Comparison of ENCODE assay signal across 1 cellular context in the genomic region with DNA sequence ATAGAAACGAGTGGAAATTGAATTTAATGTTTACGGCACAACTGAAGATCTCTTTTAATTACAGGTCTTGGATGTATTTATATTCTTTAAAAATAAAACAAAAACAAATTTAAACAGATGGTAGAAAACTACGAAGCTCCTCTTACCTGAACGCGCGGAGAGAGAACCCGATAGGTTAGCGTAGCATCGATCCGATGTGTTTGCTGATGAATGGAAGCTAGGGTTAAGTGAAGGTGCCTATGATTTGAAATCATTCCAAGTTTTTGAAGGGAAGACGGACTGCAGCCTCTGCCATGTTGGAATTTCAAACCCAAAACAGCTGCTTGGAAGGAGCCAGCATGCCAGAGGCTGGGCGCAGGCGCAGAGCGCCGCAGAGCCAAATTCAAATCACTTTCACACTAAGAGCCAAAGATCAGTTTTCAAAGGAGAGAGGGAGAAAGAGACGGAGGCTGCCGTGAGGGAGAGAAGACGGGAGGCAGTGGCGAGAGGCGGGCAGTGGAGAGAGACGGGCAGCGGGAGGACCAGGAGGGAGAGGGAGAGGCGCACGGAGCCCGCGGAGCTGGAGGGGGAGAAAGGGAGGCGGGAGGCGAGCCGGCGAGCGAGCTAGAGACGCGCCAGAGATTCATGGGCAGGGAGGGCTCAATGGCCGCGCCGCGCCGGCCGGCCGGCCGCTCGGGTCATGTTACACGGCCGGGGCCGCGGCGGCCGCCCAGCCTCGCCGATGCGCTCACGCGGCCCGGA.
A peak's percentile ranks its signal among the peaks of the same experiment; 100 is the strongest.
TF ChIP-seq lines count a peak whose summit lies in the region.

A gene with protein sequence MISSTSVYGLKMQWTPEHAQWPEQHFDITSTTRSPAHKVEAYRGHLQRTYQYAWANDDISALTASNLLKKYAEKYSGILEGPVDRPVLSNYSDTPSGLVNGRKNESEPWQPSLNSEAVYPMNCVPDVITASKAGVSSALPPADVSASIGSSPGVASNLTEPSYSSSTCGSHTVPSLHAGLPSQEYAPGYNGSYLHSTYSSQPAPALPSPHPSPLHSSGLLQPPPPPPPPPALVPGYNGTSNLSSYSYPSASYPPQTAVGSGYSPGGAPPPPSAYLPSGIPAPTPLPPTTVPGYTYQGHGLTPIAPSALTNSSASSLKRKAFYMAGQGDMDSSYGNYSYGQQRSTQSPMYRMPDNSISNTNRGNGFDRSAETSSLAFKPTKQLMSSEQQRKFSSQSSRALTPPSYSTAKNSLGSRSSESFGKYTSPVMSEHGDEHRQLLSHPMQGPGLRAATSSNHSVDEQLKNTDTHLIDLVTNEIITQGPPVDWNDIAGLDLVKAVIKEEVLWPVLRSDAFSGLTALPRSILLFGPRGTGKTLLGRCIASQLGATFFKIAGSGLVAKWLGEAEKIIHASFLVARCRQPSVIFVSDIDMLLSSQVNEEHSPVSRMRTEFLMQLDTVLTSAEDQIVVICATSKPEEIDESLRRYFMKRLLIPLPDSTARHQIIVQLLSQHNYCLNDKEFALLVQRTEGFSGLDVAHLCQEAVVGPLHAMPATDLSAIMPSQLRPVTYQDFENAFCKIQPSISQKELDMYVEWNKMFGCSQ (minus strand): TSS at position 317 of the 741 bp plus-strand sequence. CDS start 1,081 bp downstream, outside the sequence.

TF ChIP-seq in liver, 16 proteins besides CTCF, POLR2A, EP300 and RAD21:
- TF ChIP-seq SP1 (IDR thresholded peaks at IDR 0.05) = peak; percentile 27
- TF ChIP-seq FOXA2 (IDR thresholded peaks at IDR 0.05) = no peak
- no peak for TF ChIP-seq EGR1 (IDR thresholded peaks at IDR 0.05; ENCODE audit: low read depth in 2 of 2)
- TF ChIP-seq, protein P1, sequence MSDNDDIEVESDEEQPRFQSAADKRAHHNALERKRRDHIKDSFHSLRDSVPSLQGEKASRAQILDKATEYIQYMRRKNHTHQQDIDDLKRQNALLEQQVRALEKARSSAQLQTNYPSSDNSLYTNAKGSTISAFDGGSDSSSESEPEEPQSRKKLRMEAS (IDR thresholded peaks at IDR 0.05) = no peak
- TF ChIP-seq NR2F2 (IDR thresholded peaks at IDR 0.05) = no peak
- TF ChIP-seq TAF1 (conservative IDR thresholded peaks at IDR 0.05) = peak; percentile 85
- TF ChIP-seq, protein P2, sequence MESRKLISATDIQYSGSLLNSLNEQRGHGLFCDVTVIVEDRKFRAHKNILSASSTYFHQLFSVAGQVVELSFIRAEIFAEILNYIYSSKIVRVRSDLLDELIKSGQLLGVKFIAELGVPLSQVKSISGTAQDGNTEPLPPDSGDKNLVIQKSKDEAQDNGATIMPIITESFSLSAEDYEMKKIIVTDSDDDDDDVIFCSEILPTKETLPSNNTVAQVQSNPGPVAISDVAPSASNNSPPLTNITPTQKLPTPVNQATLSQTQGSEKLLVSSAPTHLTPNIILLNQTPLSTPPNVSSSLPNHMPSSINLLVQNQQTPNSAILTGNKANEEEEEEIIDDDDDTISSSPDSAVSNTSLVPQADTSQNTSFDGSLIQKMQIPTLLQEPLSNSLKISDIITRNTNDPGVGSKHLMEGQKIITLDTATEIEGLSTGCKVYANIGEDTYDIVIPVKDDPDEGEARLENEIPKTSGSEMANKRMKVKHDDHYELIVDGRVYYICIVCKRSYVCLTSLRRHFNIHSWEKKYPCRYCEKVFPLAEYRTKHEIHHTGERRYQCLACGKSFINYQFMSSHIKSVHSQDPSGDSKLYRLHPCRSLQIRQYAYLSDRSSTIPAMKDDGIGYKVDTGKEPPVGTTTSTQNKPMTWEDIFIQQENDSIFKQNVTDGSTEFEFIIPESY (IDR thresholded peaks at IDR 0.05) = no peak
- TF ChIP-seq FOXA1 (IDR thresholded peaks at IDR 0.05) = no peak
- TF ChIP-seq YY1 (IDR thresholded peaks at IDR 0.05) = peak; percentile 97
- no peak for TF ChIP-seq JUND (IDR thresholded peaks at IDR 0.05)
- TF ChIP-seq HNF4G (IDR thresholded peaks at IDR 0.05) = peak; percentile 15
- TF ChIP-seq GABPA (IDR thresholded peaks at IDR 0.05 in 1 of 2, conservative IDR thresholded peaks at IDR 0.05 in 1 of 2) = no peak
- TF ChIP-seq, protein P3, sequence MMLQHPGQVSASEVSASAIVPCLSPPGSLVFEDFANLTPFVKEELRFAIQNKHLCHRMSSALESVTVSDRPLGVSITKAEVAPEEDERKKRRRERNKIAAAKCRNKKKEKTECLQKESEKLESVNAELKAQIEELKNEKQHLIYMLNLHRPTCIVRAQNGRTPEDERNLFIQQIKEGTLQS (IDR thresholded peaks at IDR 0.05) = no peak
- TF ChIP-seq HNF4A (conservative IDR thresholded peaks at IDR 0.05) = peak; percentile 51 to 53
- peak in 1 of 2 donors; percentile 36 for TF ChIP-seq RXRA (IDR thresholded peaks at IDR 0.05)
- TF ChIP-seq, protein P4, sequence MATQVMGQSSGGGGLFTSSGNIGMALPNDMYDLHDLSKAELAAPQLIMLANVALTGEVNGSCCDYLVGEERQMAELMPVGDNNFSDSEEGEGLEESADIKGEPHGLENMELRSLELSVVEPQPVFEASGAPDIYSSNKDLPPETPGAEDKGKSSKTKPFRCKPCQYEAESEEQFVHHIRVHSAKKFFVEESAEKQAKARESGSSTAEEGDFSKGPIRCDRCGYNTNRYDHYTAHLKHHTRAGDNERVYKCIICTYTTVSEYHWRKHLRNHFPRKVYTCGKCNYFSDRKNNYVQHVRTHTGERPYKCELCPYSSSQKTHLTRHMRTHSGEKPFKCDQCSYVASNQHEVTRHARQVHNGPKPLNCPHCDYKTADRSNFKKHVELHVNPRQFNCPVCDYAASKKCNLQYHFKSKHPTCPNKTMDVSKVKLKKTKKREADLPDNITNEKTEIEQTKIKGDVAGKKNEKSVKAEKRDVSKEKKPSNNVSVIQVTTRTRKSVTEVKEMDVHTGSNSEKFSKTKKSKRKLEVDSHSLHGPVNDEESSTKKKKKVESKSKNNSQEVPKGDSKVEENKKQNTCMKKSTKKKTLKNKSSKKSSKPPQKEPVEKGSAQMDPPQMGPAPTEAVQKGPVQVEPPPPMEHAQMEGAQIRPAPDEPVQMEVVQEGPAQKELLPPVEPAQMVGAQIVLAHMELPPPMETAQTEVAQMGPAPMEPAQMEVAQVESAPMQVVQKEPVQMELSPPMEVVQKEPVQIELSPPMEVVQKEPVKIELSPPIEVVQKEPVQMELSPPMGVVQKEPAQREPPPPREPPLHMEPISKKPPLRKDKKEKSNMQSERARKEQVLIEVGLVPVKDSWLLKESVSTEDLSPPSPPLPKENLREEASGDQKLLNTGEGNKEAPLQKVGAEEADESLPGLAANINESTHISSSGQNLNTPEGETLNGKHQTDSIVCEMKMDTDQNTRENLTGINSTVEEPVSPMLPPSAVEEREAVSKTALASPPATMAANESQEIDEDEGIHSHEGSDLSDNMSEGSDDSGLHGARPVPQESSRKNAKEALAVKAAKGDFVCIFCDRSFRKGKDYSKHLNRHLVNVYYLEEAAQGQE (IDR thresholded peaks at IDR 0.05) = no peak
